ENCODE assay signal across 8 cellular contexts in genomic region chr12:131710464-131711457, GRCh38. TPM values are rescaled to one million over a fixed set of nuclear protein-coding genes. Genes with fewer than 3 reads are reported as not detected.
A peak's percentile ranks its signal among the peaks of the same experiment; 100 is the strongest.
DNase-seq lines count a peak whose midpoint lies in the region; ATAC-seq, FAIRE-seq and TF ChIP-seq lines count a peak whose summit lies in the region.

Gene SFSWAP, plus strand, starts transcription at chr12:131711090. Its CDS starts 140 bp downstream, at chr12:131711230.

- H3K27me3 ChIP-seq in H7 (ENCODE audit: control insufficient read depth, insufficient read depth, low read length) (no peaks in the 10 kb centered on the region), pancreas (no peaks in the 10 kb centered on the region), thyroid gland (no peaks in the 10 kb centered on the region)

- H3K9me3 Mint-ChIP-seq in activated naive CD8-positive, alpha-beta T cell (ENCODE audit: low read depth): no peaks in the 10 kb centered on the region

- H3K36me3 Mint-ChIP-seq in activated naive CD8-positive, alpha-beta T cell: peaks cover 4% of the 10 kb centered on the region

- peaks cover 29% of the 10 kb centered on the region for H3K4me1 Mint-ChIP-seq in activated naive CD8-positive, alpha-beta T cell (ENCODE audit: low read depth)

- H3K4me3 Mint-ChIP-seq in activated naive CD8-positive, alpha-beta T cell: peak within 1 kb of the TSS; percentile 91

- ATAC-seq in pancreas: peak; percentile 97

- peak; percentile 95 for DNase-seq in GM03348 (ENCODE audit: low spot score)
- peak; percentile 89 for DNase-seq in H7
- peak; percentile 60 for DNase-seq in M059J (ENCODE audit: low read depth)
- DNase-seq in SKM-1 treated with dmso at 0.1 percent for 144 hours (lab: John Stamatoyannopoulos, UW; ENCODE audit: unreplicated experiment): peak; percentile 15
- peak; percentile 33 to 92 (median 82) for DNase-seq in head of caudate nucleus
- DNase-seq in pancreas: peak; percentile 57 to 89 (median 74)
- peak; percentile 65 to 70 for DNase-seq in thyroid gland

- TF ChIP-seq CTCF in pancreas (IDR thresholded peaks at IDR 0.05) (no peak), thyroid gland (IDR thresholded peaks at IDR 0.05) (no peak)

- H3K27ac Mint-ChIP-seq in activated naive CD8-positive, alpha-beta T cell: peak within 1 kb of the TSS; percentile 98

- no peak for FAIRE-seq in pancreas (lab: Jason Lieb, UNC)

- no peaks in the 10 kb centered on the region for H3K27me3 Mint-ChIP-seq in activated naive CD8-positive, alpha-beta T cell

- peak in 1 of 2 donors; percentile 57 for TF ChIP-seq POLR2A in thyroid gland (IDR thresholded peaks at IDR 0.05)

- H3K4me1 ChIP-seq in pancreas (peaks cover 7 to 12% (median 11%) of the 10 kb centered on the region in 3 donors), thyroid gland (peaks cover 16 to 18% of the 10 kb centered on the region in 2 donors)

- WGBS in pancreas, 2 donors: 1% methylated on average over 86 to 90 of the region's 90 CpGs
- WGBS in thyroid gland, 2 donors: 0 to 2% methylated on average over 49 to 62 of the region's 90 CpGs

- no peaks in the 10 kb centered on the region for H3K9me3 ChIP-seq in pancreas
- no peaks in the 10 kb centered on the region for H3K9me3 ChIP-seq in thyroid gland

- H3K4me3 ChIP-seq in H7 (ENCODE audit: insufficient read depth, low read depth, low read length) (peak within 1 kb of the TSS; percentile 99), pancreas (peak within 1 kb of the TSS; percentile 68 to 100 (median 92)), thyroid gland (replicated peaks in 1 of 3) (peak within 1 kb of the TSS; percentile 90 to 99 (median 94))

- peaks cover 10% of the 10 kb centered on the region for H3K36me3 ChIP-seq in H7 (replicated peaks; ENCODE audit: control insufficient read depth, insufficient read depth, low read length)
- H3K36me3 ChIP-seq in pancreas: peaks cover under 1 to 19% (median 15%) of the 10 kb centered on the region in 3 donors
- peaks cover 19% of the 10 kb centered on the region in 2 donors for H3K36me3 ChIP-seq in thyroid gland

- intact Hi-C loops in head of caudate nucleus (cut with DNase I) (loop anchor here (5.0 kb wide), 1 partner anchor 103 kb away; no protein-coding TSS in a partner anchor), pancreas (cut with DNase I) (no loop called here), thyroid gland (cut with DNase I) (no loop called here)

- H3K27ac ChIP-seq in pancreas (peak within 1 kb of the TSS; percentile 88 to 98 (median 93)), thyroid gland (peak within 1 kb of the TSS; percentile 91 to 96 (median 95))

RNA-seq across cellular contexts. Expression of gene SFSWAP, which starts in this region (rescaled TPM):
- 33.4 and 43.2 TPM in 2 replicates for total RNA-seq in H7 (2014; rRNA removed; shearing (Covaris generic))
- total RNA-seq in M059J (2014; rRNA removed; shearing (Covaris generic)): 11.8 and 24.1 TPM in 2 replicates
- total RNA-seq in pancreas (10 to 100 TPM; 12.9 to 25.0 (median 18.1) TPM), thyroid gland (10 to 100 TPM; 36.4 to 50.8 (median 42.6) TPM)
- polyA plus RNA-seq in pancreas: 10 to 100 TPM; 41.2 to 50.7 TPM

Comparison
In these comparisons a context has a peak if more than half of its experiments do, and no peak if none do; other contexts are left out.
1. Peak in every context shown above with its lines: DNase-seq, ATAC-seq, H3K4me3 ChIP-seq and H3K27ac ChIP-seq.
2. DNase-seq: peak in every context shown above with its lines; median percentile 95 in GM03348; 89 in H7; 82 in head of caudate nucleus; 74 in pancreas; 68 in thyroid gland; 60 in M059J; 15 in SKM-1 treated with dmso at 0.1 percent for 144 hours.